ENCODE assay signal across 24 cellular contexts in genomic region chr22:33248927-33249326, GRCh38.
"Had no signal": no experiment of that assay in that cellular context is flagged by ENCODE, and none has a peak within 500 bp of the region (broad histone marks: within the 10 kb centered on the region; RNA-seq: fewer than 3 reads in every experiment).

No MANE protein-coding gene starts in this region.

- H3K4me3 ChIP-seq: Peyer's patch, SJSA1, SK-N-MC had no signal

- H3K9me3 ChIP-seq: Peyer's patch, SJSA1 had no signal

- H3K4me1 ChIP-seq: Peyer's patch, SJSA1 had no signal

- H3K27me3 ChIP-seq: Peyer's patch, SJSA1 had no signal

- H3K36me3 ChIP-seq: Peyer's patch, SJSA1 had no signal

- H3K27ac Mint-ChIP-seq: T-cell had no signal

- H3K4me1 Mint-ChIP-seq: T-cell had no signal

- H3K27ac ChIP-seq: Peyer's patch, SJSA1, SK-N-MC had no signal

- ATAC-seq: PC-3, Right ventricle myocardium inferior, T-cell had no signal

- H3K36me3 Mint-ChIP-seq: T-cell had no signal

- H3K4me3 Mint-ChIP-seq: T-cell had no signal

- DNase-seq: IMR-90, Karpas-422, KG1, MM.1S, NCI-H1092 treated with DMSO at 0.1 percent for 48 hours, NCI-H1436, NCI-H187, NCI-H2029, NCI-H2081 treated with DMSO at 0.1 percent for 48 hours, NCI-H2171, NCI-H226, NCI-H446, NCI-H510A, NCI-H524 treated with DMSO at 0.1 percent for 48 hours, NCI-H69, NCI-H774, PC-3, Peyer's patch, SIG-M5, SW 1271, T-cell had no signal
